8 cellular contexts compared by ENCODE assay signal in the genomic region with DNA sequence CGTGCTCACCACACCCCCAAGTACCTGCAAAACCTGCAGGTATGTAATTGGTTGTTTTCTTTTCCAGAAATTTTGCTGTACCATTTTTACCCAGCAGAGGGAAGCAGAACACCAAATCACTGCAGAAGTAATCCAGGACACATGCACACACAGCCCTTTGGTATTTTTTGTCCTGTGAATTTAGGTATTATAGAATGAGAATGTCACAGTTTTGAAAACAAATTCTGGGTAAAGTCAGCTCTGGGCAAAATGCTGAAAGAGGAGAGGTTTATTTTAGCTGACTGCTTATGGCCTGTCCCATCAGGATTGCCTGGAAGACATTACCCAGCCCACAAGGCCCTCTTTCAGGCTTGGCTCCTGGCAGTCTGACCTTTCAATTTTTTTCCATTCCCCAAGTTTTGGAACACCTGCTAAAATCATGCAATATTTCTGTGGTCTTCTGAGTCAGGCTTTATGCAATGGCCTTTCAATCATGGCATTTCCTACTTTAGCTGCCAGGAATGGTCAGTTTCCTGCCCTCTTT. TPM values are rescaled to one million over a fixed set of nuclear protein-coding genes. Genes with fewer than 3 reads are reported as not detected.
DNase-seq lines count a peak whose midpoint lies in the region; ATAC-seq and TF ChIP-seq lines count a peak whose summit lies in the region.

No MANE protein-coding gene starts in this region.

- H3K36me3 ChIP-seq in CD8-positive, alpha-beta T cell (ENCODE audit: insufficient read depth, low read length): no peaks in the 10 kb centered on the region
- H3K36me3 ChIP-seq in left ventricle myocardium inferior (no peaks in the 10 kb centered on the region), sigmoid colon (no peaks in the 10 kb centered on the region)

- H3K9me3 ChIP-seq in CD8-positive, alpha-beta T cell (ENCODE audit: low read length): no peaks in the 10 kb centered on the region
- H3K9me3 ChIP-seq in left ventricle myocardium inferior (replicated peaks): no peaks in the 10 kb centered on the region
- no peaks in the 10 kb centered on the region for H3K9me3 ChIP-seq in sigmoid colon

- TF ChIP-seq POLR2A in sigmoid colon (IDR thresholded peaks at IDR 0.05): no peak

- H3K4me3 Mint-ChIP-seq in CD8-positive, alpha-beta T cell: no peak overlapping the region
- H3K4me3 Mint-ChIP-seq in activated CD8-positive, alpha-beta T cell treated with anti-CD3 and anti-CD28 coated beads for 36 hours: no peak overlapping the region

- CTCF ChIA-PET in CD8-positive, alpha-beta T cell (lab: Charles Lee): interaction anchor here (0.6 to 6.6 kb wide), 27 partner anchors 9 to 677 kb away, joined by 3 to 69 read pairs (median 5); a partner anchor contains a TSS
- CTCF ChIA-PET in activated CD8-positive, alpha-beta T cell treated with anti-CD3 and anti-CD28 coated beads for 36 hours (lab: Charles Lee): interaction anchor here (0.6 to 7.6 kb wide), 28 partner anchors 9 to 657 kb away, joined by 3 to 65 read pairs (median 4); a partner anchor contains a TSS

- H3K4me1 Mint-ChIP-seq in CD8-positive, alpha-beta T cell (ENCODE audit: low read depth): peaks cover 30% of the 10 kb centered on the region
- peaks cover 32% of the 10 kb centered on the region for H3K4me1 Mint-ChIP-seq in activated CD8-positive, alpha-beta T cell treated with anti-CD3 and anti-CD28 coated beads for 36 hours (ENCODE audit: low read depth)

- peaks cover 19% of the 10 kb centered on the region for H3K4me1 ChIP-seq in CD8-positive, alpha-beta T cell (ENCODE audit: insufficient read depth, low read length)
- H3K4me1 ChIP-seq in left ventricle myocardium inferior (peaks cover 43% of the 10 kb centered on the region), sigmoid colon (peaks cover 0 to 24% (median 15%) of the 10 kb centered on the region in 4 donors)

- no peaks in the 10 kb centered on the region for H3K36me3 Mint-ChIP-seq in CD8-positive, alpha-beta T cell
- no peaks in the 10 kb centered on the region for H3K36me3 Mint-ChIP-seq in activated CD8-positive, alpha-beta T cell treated with anti-CD3 and anti-CD28 coated beads for 36 hours (ENCODE audit: low read depth)

- POLR2A ChIA-PET in CD8-positive, alpha-beta T cell (lab: Charles Lee): interaction anchor here (1.8 kb wide), 1 partner anchor 132 kb away, joined by 4 read pairs; a partner anchor contains a TSS
- POLR2A ChIA-PET in activated CD8-positive, alpha-beta T cell treated with anti-CD3 and anti-CD28 coated beads for 36 hours (lab: Charles Lee): no interaction called here

- no peak for TF ChIP-seq EP300 in sigmoid colon (IDR thresholded peaks at IDR 0.05)

- no peak overlapping the region for H3K27ac Mint-ChIP-seq in CD8-positive, alpha-beta T cell
- peak overlapping the region; percentile 4 for H3K27ac Mint-ChIP-seq in activated CD8-positive, alpha-beta T cell treated with anti-CD3 and anti-CD28 coated beads for 36 hours

- 0% methylated on average over 1 of the region's 1 CpG for WGBS in sigmoid colon, 2 donors

- ATAC-seq in CD8-positive, alpha-beta T cell: peak; percentile 17
- peak; percentile 29 for ATAC-seq in GM21723 (IDR thresholded peaks at IDR 0.05; ENCODE audit: unreplicated experiment)
- peak; percentile 17 for ATAC-seq in activated CD8-positive, alpha-beta T cell treated with anti-CD3 and anti-CD28 coated beads for 36 hours

- no peaks in the 10 kb centered on the region for H3K27me3 Mint-ChIP-seq in CD8-positive, alpha-beta T cell (ENCODE audit: low read depth)
- no peaks in the 10 kb centered on the region for H3K27me3 Mint-ChIP-seq in activated CD8-positive, alpha-beta T cell treated with anti-CD3 and anti-CD28 coated beads for 36 hours

- no peak overlapping the region for H3K4me3 ChIP-seq in CD8-positive, alpha-beta T cell (ENCODE audit: low read depth, low read length)
- H3K4me3 ChIP-seq in left ventricle myocardium inferior (no peak overlapping the region), sigmoid colon (no peak overlapping the region)

- peak; percentile 81 for TF ChIP-seq CTCF in CD8-positive, alpha-beta T cell (IDR thresholded peaks at IDR 0.05)
- TF ChIP-seq CTCF in activated CD8-positive, alpha-beta T cell treated with anti-CD3 and anti-CD28 coated beads for 36 hours (IDR thresholded peaks at IDR 0.05): peak; percentile 92
- TF ChIP-seq CTCF in left ventricle myocardium inferior (IDR thresholded peaks at IDR 0.05; ENCODE audit: borderline replicate concordance) (peak; percentile 88), sigmoid colon (IDR thresholded peaks at IDR 0.05) (peak; percentile 48 to 89 (median 82))

- no peaks in the 10 kb centered on the region for H3K27me3 ChIP-seq in CD8-positive, alpha-beta T cell (ENCODE audit: insufficient read depth, low read length)
- H3K27me3 ChIP-seq in left ventricle myocardium inferior (ENCODE audit: low read depth) (no peaks in the 10 kb centered on the region), sigmoid colon (no peaks in the 10 kb centered on the region)

- intact Hi-C loops in CD8-positive, alpha-beta T cell (cut with DNase I, micrococcal nuclease): loop anchor here (1.0 to 5.0 kb wide), 7 partner anchors 16 to 1236 kb away; a partner anchor contains a TSS
- intact Hi-C loops in activated CD8-positive, alpha-beta T cell treated with anti-CD3 and anti-CD28 coated beads for 36 hours (cut with micrococcal nuclease): loop anchor here (2.0 to 5.0 kb wide), 3 partner anchors 161 to 246 kb away; a partner anchor contains a TSS
- intact Hi-C loops in left ventricle myocardium inferior (cut with micrococcal nuclease) (loop anchor here (2.0 to 5.0 kb wide), 3 partner anchors 84 to 246 kb away; no protein-coding TSS in a partner anchor), sigmoid colon (cut with DNase I) (loop anchor here (1.0 kb wide), 3 partner anchors 157 to 247 kb away; no protein-coding TSS in a partner anchor)

- no peak overlapping the region for H3K27ac ChIP-seq in CD8-positive, alpha-beta T cell (ENCODE audit: low read depth, low read length)
- H3K27ac ChIP-seq in left ventricle myocardium inferior (replicated peaks) (peak overlapping the region; percentile 92), sigmoid colon (peak overlapping the region in 2 of 4 donors; percentile 15 to 43)

- peak in 2 of 7 experiments; percentile 46 to 47 for DNase-seq in CD8-positive, alpha-beta T cell
- DNase-seq in NCI-H2227 (lab: John Stamatoyannopoulos, UW; ENCODE audit: unreplicated experiment) (peak; percentile 62), left ventricle myocardium inferior (no peak), sigmoid colon (no peak), amniotic stem cell (lab: John Stamatoyannopoulos, UW) (no peak)
- DNase-seq in activated CD8-positive, alpha-beta T cell treated with anti-CD3 and anti-CD28 coated beads for 36 hours: peak; percentile 46
- no peak for DNase-seq in stimulated activated CD4-positive, alpha-beta T cell treated with anti-CD3 and anti-CD28 coated beads, Interleukin-4, amount 100 ng/mL, for 1 hour

- no peaks in the 10 kb centered on the region for H3K9me3 Mint-ChIP-seq in CD8-positive, alpha-beta T cell
- no peaks in the 10 kb centered on the region for H3K9me3 Mint-ChIP-seq in activated CD8-positive, alpha-beta T cell treated with anti-CD3 and anti-CD28 coated beads for 36 hours

RNA-seq across cellular contexts. Expression of a gene that starts 3.5 kb away (rescaled TPM):
- 1 to 10 TPM; 5.1 to 6.9 TPM for total RNA-seq in CD8-positive, alpha-beta T cell
- 1 to 10 TPM; 1.9 to 2.1 TPM for total RNA-seq in activated CD8-positive, alpha-beta T cell treated with anti-CD3 and anti-CD28 coated beads for 36 hours
- total RNA-seq in left ventricle myocardium inferior (5.7 TPM), sigmoid colon (10 to 100 TPM; 15.9 to 38.5 (median 19.1) TPM)
- 1 to 10 TPM; 1.8 to 6.9 (median 2.4) TPM for polyA plus RNA-seq in sigmoid colon

RNA-seq across cellular contexts. Expression of a gene that starts 54.7 kb away (rescaled TPM):
- total RNA-seq in CD8-positive, alpha-beta T cell: 1 to 10 TPM; 1.8 to 2.2 TPM
- total RNA-seq in activated CD8-positive, alpha-beta T cell treated with anti-CD3 and anti-CD28 coated beads for 36 hours: 10 to 100 TPM; 12.9 to 13.7 TPM
- total RNA-seq in left ventricle myocardium inferior (2.0 TPM), sigmoid colon (10 to 100 TPM; 12.2 to 17.4 (median 13.8) TPM)
- 10 to 100 TPM; 15.6 to 49.2 (median 16.4) TPM for polyA plus RNA-seq in sigmoid colon

Comparison
In these comparisons a context has a peak if more than half of its experiments do, and no peak if none do; other contexts are left out.
1. DNase-seq: peak in NCI-H2227 (single experiment) and activated CD8-positive, alpha-beta T cell treated with anti-CD3 and anti-CD28 coated beads for 36 hours (single experiment); none in left ventricle myocardium inferior (single experiment), sigmoid colon (single experiment), stimulated activated CD4-positive, alpha-beta T cell treated with anti-CD3 and anti-CD28 coated beads, Interleukin-4, amount 100 ng/mL, for 1 hour (single experiment) and amniotic stem cell (single experiment).
2. Peak in every context shown above with its lines, with median percentiles within 50 percentile points of each other: ATAC-seq and CTCF ChIP-seq.